ENCODE assay signal across 7 cellular contexts in the genomic region with DNA sequence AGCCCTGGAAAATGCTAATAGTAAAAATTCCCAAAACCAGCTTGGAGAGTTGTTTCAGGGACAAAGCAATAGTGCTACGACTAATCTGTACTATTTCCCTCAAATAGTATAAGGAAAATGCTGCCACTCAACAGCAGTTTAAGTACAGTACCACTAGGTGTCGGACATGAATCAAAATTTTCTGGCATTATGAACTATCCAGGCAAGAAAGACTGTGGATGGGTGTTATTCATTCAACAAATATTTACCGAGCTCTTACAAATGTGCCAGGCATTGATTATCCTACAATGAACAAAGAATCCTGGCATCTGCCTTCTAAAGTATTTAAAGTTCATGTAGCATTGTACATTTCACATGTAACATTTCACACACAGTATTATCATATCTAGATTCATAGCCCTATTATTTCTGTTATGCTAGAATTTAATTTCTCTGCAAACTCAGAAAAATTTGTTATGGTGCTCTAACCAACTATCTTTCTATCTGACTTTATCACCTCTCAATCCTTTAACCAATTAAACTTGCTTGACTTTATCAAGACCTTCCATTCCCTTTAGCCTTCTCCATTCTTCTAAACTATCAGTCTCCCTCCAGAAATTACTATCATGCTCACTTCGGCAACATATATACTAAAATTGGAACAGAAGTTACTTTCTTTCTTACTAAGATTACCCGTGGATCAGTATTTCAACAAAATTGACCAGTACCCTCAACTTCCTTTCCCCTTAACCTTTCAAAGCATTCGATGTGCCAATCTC.
DNase-seq lines count a peak whose midpoint lies in the region; ATAC-seq and TF ChIP-seq lines count a peak whose summit lies in the region.

No MANE protein-coding gene starts in this region.

- H3K9me3 Mint-ChIP-seq in immature natural killer cell, result no peaks in the 10 kb centered on the region
- H3K9me3 Mint-ChIP-seq in stimulated activated naive CD8-positive, alpha-beta T cell treated with anti-CD3 and anti-CD28 coated beads, Interleukin-15, amount 100 ng/mL, for 72 hours, result no peaks in the 10 kb centered on the region

- no peak overlapping the region for H3K27ac ChIP-seq in brain microvascular endothelial cell

- TF ChIP-seq CTCF in brain microvascular endothelial cell (IDR thresholded peaks at IDR 0.05; ENCODE audit: low read depth, low read length, missing control alignments), result peak; percentile 66

- no peak overlapping the region for H3K27ac Mint-ChIP-seq in immature natural killer cell
- H3K27ac Mint-ChIP-seq in stimulated activated naive CD8-positive, alpha-beta T cell treated with anti-CD3 and anti-CD28 coated beads, Interleukin-15, amount 100 ng/mL, for 72 hours, result no peak overlapping the region

- H3K4me3 Mint-ChIP-seq in immature natural killer cell, result no peak overlapping the region
- no peak overlapping the region for H3K4me3 Mint-ChIP-seq in stimulated activated naive CD8-positive, alpha-beta T cell treated with anti-CD3 and anti-CD28 coated beads, Interleukin-15, amount 100 ng/mL, for 72 hours

- H3K4me3 ChIP-seq in brain microvascular endothelial cell (ENCODE audit: low read depth, low read length), result no peak overlapping the region

- ATAC-seq in GM21381 (IDR thresholded peaks at IDR 0.05; ENCODE audit: unreplicated experiment) (peak; percentile 78), HG03521 (IDR thresholded peaks at IDR 0.05; ENCODE audit: unreplicated experiment) (peak; percentile 75)
- ATAC-seq in stimulated activated naive CD8-positive, alpha-beta T cell treated with anti-CD3 and anti-CD28 coated beads, Interleukin-15, amount 100 ng/mL, for 72 hours, result peak; percentile 77

- H3K36me3 Mint-ChIP-seq in immature natural killer cell, result peaks cover 0 to 4% (median 0%) of the 10 kb centered on the region in 3 donors

- no peaks in the 10 kb centered on the region for H3K4me1 Mint-ChIP-seq in immature natural killer cell
- H3K4me1 Mint-ChIP-seq in stimulated activated naive CD8-positive, alpha-beta T cell treated with anti-CD3 and anti-CD28 coated beads, Interleukin-15, amount 100 ng/mL, for 72 hours, result no peaks in the 10 kb centered on the region

- in situ Hi-C loops in brain microvascular endothelial cell (cut with HindIII; ENCODE audit: low pct_ligation_motif_present, low sequenced_read_pairs), result no loop called here

- DNase-seq in GM04503 (ENCODE audit: low read depth) (peak; percentile 54), NCI-H526 treated with DMSO at 0.1 percent for 48 hours (lab: John Stamatoyannopoulos, UW) (peak; percentile 39), brain microvascular endothelial cell (peak; percentile 74), immature natural killer cell (peak; percentile 28 to 51 (median 42))
- DNase-seq in stimulated activated naive CD8-positive, alpha-beta T cell treated with anti-CD3 and anti-CD28 coated beads, Interleukin-15, amount 100 ng/mL, for 72 hours, result peak in 1 of 2 donors; percentile 3

- H3K27me3 Mint-ChIP-seq in immature natural killer cell (ENCODE audit: low read depth in 3 of 3), result no peaks in the 10 kb centered on the region
- H3K27me3 Mint-ChIP-seq in stimulated activated naive CD8-positive, alpha-beta T cell treated with anti-CD3 and anti-CD28 coated beads, Interleukin-15, amount 100 ng/mL, for 72 hours, result no peaks in the 10 kb centered on the region

- H3K27me3 ChIP-seq in brain microvascular endothelial cell (replicated peaks), result no peaks in the 10 kb centered on the region

- H3K36me3 ChIP-seq in brain microvascular endothelial cell (replicated peaks), result no peaks in the 10 kb centered on the region
